Comparison of ENCODE assay signal across 3 cellular contexts in genomic region chr3:149219380-149220121, GRCh38. TPM values are rescaled to one million over a fixed set of nuclear protein-coding genes. Genes with fewer than 3 reads are reported as not detected.
"Had no signal": no experiment of that assay in that cellular context is flagged by ENCODE, and none has a peak within 500 bp of the region (broad histone marks: within the 10 kb centered on the region; RNA-seq: fewer than 3 reads in every experiment).

No MANE protein-coding gene starts in this region.

RNA-seq across cellular contexts. Expression of gene CP, which starts 2.1 kb away (rescaled TPM):
- total RNA-seq: HFFc6, HT1080, IMR-90 had no signal
- polyA plus RNA-seq: IMR-90 had no signal
